ENCODE assay signal across 25 cellular contexts in the genomic region with DNA sequence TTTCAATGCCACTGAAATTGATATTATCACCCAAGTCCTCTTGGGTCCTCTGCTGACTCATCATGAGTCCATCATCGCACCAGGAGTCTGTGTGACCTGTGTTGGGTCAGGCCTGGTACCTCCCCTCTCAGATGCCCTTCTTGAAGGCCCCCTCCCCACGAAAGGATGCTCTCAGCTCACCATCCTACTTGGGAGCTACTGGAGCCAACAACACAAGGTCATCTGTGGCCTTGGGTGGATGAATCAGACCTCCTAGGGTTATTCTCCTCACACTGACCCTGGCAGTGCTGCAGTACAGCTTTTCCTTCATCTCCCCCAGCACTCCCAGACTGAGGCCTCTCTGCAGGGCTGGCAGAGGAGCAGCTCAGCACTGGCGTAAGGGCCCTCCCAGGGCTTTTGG.
"Had no signal": no experiment of that assay in that cellular context is flagged by ENCODE, and none has a peak within 500 bp of the region (broad histone marks: within the 10 kb centered on the region; RNA-seq: fewer than 3 reads in every experiment).

No MANE protein-coding gene starts in this region.

- H3K36me3 ChIP-seq: breast epithelium, gastrocnemius medialis, sigmoid colon, upper lobe of left lung had no signal

- H3K4me3 ChIP-seq: breast epithelium, gastrocnemius medialis, sigmoid colon, upper lobe of left lung had no signal

- DNase-seq: activated B cell treated with CpG ODN at 0.5 μM for 24 hours; activated CD4-positive, alpha-beta T cell treated with anti-CD3 and anti-CD28 coated beads, Interleukin-2, amount 50 U/mL, for 1 hour; activated CD8-positive, alpha-beta T cell treated with anti-CD3 and anti-CD28 coated beads for 36 hours; activated gamma-delta T cell treated with Interleukin-2 at 50 U/mL for 16 hours; activated naive CD4-positive, alpha-beta T cell treated with anti-CD3 and anti-CD28 coated beads, Interleukin-2, amount 50 U/mL, for 16 hours; activated T-cell treated with anti-CD3 and anti-CD28 coated beads, Interleukin-2, amount 50 U/mL, for 4 hours; amygdala; effector CD8-positive, alpha-beta T cell; gastrocnemius medialis; glutamatergic neuron; left cardiac atrium; left ventricle myocardium superior; sigmoid colon; small intestine; stimulated activated CD4-positive, alpha-beta T cell treated with anti-CD3 and anti-CD28 coated beads, Interleukin-4, amount 100 ng/mL, for 4 hours; stimulated activated CD8-positive, alpha-beta memory T cell treated with anti-CD3 and anti-CD28 coated beads, Interleukin-4, amount 100 ng/mL, for 48 hours; stimulated activated naive CD8-positive, alpha-beta T cell treated with anti-CD3 and anti-CD28 coated beads, Interleukin-15, amount 100 ng/mL, for 72 hours; substantia nigra; upper lobe of left lung had no signal

- H3K4me1 ChIP-seq: breast epithelium had no signal

- H3K27me3 ChIP-seq: breast epithelium, gastrocnemius medialis, sigmoid colon, upper lobe of left lung had no signal

- H3K27ac ChIP-seq: breast epithelium, epithelial cell of prostate, gastrocnemius medialis, sigmoid colon had no signal

- FAIRE-seq: colon, endometrium, small intestine had no signal

- H3K9me3 ChIP-seq: breast epithelium, gastrocnemius medialis, sigmoid colon, upper lobe of left lung had no signal

- ATAC-seq: activated CD8-positive, alpha-beta T cell treated with anti-CD3 and anti-CD28 coated beads for 36 hours; activated T-cell treated with anti-CD3 and anti-CD28 coated beads, Interleukin-2, amount 50 U/mL, for 4 hours; activated T-helper 17 cell treated with anti-CD3 and anti-CD28 coated beads, Interleukin-2, amount 50 U/mL, for 72 hours; gastrocnemius medialis; left cardiac atrium; left ventricle myocardium superior; stimulated activated memory B cell treated with anti-CD40 and anti-IgM and Interleukin-4, amounts not matched to agents 10 μg/mL and 1 μg/mL and 100 μg/mL, for 72 hours; stimulated activated naive CD8-positive, alpha-beta T cell treated with anti-CD3 and anti-CD28 coated beads, Interleukin-15, amount 100 ng/mL, for 72 hours had no signal
